ENCODE assay signal across 8 cellular contexts in the genomic region with DNA sequence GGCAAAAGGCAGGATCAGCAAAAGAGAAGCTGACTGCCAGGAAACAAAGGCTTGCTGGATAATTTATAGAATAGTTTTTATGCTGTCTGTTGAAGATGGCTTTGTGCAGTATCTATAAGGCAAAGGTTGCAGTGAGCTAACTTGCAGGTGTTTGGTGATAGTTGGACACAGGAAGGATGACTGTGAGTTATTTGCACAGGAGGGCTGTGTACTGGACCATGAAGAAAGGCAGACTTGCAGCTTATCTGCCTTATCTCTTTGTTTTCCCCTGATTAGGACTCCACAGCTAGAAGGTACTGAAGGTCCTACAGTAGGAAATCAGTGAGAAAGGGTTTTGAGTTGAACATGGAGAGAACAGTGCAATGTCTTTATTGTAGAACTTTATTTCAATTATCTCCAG. TPM values are rescaled to one million over a fixed set of nuclear protein-coding genes. Genes with fewer than 3 reads are reported as not detected.
DNase-seq lines count a peak whose midpoint lies in the region; ATAC-seq, FAIRE-seq and TF ChIP-seq lines count a peak whose summit lies in the region.

No MANE protein-coding gene starts in this region.

- H3K4me1 ChIP-seq in BLaER1 (peaks cover 26% of the 10 kb centered on the region), mesenchymal stem cell (ENCODE audit: control insufficient read depth, insufficient read depth, low read depth, low read length) (peaks cover 5% of the 10 kb centered on the region), ovary (ENCODE audit: insufficient read depth) (peaks cover 5% of the 10 kb centered on the region)

- no peaks in the 10 kb centered on the region for H3K36me3 ChIP-seq in BLaER1
- H3K36me3 ChIP-seq in mesenchymal stem cell (ENCODE audit: control insufficient read depth in 1 of 2, insufficient read depth in 2 of 2, low read depth in 1 of 2, low read length in 2 of 2): no peaks in the 10 kb centered on the region
- no peaks in the 10 kb centered on the region for H3K36me3 ChIP-seq in ovary

- no peak overlapping the region for H2BK120ac ChIP-seq in mesenchymal stem cell (ENCODE audit: low read depth, low read length)

- TF ChIP-seq EP300 in ovary (IDR thresholded peaks at IDR 0.05): no peak

- no peaks in the 10 kb centered on the region for H4K20me1 ChIP-seq in BLaER1

- no peak overlapping the region for H2AK5ac ChIP-seq in mesenchymal stem cell (ENCODE audit: low read length, severe bottlenecking)

- peak overlapping the region; percentile 78 for H3K4me3 Mint-ChIP-seq in glutamatergic neuron (ENCODE audit: unreplicated experiment)

- intact Hi-C loops in ovary (cut with DNase I): no loop called here

- TF ChIP-seq POLR2A in ovary (IDR thresholded peaks at IDR 0.05): no peak

- no peak overlapping the region for H2BK12ac ChIP-seq in mesenchymal stem cell (ENCODE audit: low read length in 2 of 2)

- no peaks in the 10 kb centered on the region for H3K9me3 Mint-ChIP-seq in glutamatergic neuron (ENCODE audit: unreplicated experiment)

- FAIRE-seq in GM18507 (lab: Jason Lieb, UNC): peak; percentile 77

- no peak overlapping the region for H3K4ac ChIP-seq in mesenchymal stem cell (ENCODE audit: low read depth in 1 of 2, low read length in 2 of 2)

- no peaks in the 10 kb centered on the region for H3K27me3 ChIP-seq in BLaER1
- H3K27me3 ChIP-seq in mesenchymal stem cell (ENCODE audit: control insufficient read depth in 1 of 2, insufficient read depth in 1 of 2, low read length in 2 of 2): peaks cover 18 to 31% of the 10 kb centered on the region in 2 experiments
- H3K27me3 ChIP-seq in ovary: no peaks in the 10 kb centered on the region

- no peak for ATAC-seq in HG03097 (IDR thresholded peaks at IDR 0.05; ENCODE audit: low FRiP score, unreplicated experiment)

- TF ChIP-seq CTCF in glutamatergic neuron (IDR thresholded peaks at IDR 0.05; ENCODE audit: partially characterized antibody, unreplicated experiment) (no peak), ovary (IDR thresholded peaks at IDR 0.05) (no peak)

- H3K9me3 ChIP-seq in BLaER1 (no peaks in the 10 kb centered on the region), mesenchymal stem cell (ENCODE audit: control insufficient read depth, low read length) (no peaks in the 10 kb centered on the region), ovary (no peaks in the 10 kb centered on the region)

- H2AFZ ChIP-seq in mesenchymal stem cell (ENCODE audit: low read depth, low read length): no peak overlapping the region

- no peak overlapping the region for H3K23ac ChIP-seq in mesenchymal stem cell (ENCODE audit: low read length in 2 of 2)

- H3K9ac ChIP-seq in BLaER1 (0 out of 2 replicates have a peak overlapping the region, but pooled peaks have one; percentile 5), mesenchymal stem cell (ENCODE audit: low read length) (no peak overlapping the region)

- peaks cover 2% of the 10 kb centered on the region for H3K4me1 Mint-ChIP-seq in glutamatergic neuron (ENCODE audit: low read depth, unreplicated experiment)

- H3K4me2 ChIP-seq in BLaER1 (peak overlapping the region; percentile 61), mesenchymal stem cell (ENCODE audit: low read length, poor library complexity, severe bottlenecking) (no peak overlapping the region)

- H3K36me3 Mint-ChIP-seq in glutamatergic neuron (ENCODE audit: unreplicated experiment): no peaks in the 10 kb centered on the region

- H3K14ac ChIP-seq in mesenchymal stem cell (ENCODE audit: low read length in 2 of 2): no peak overlapping the region

- no peak overlapping the region for H3K27ac Mint-ChIP-seq in glutamatergic neuron (ENCODE audit: unreplicated experiment)

- H3K79me1 ChIP-seq in mesenchymal stem cell (replicated peaks; ENCODE audit: low read length, poor library complexity, severe bottlenecking): no peaks in the 10 kb centered on the region

- H3K4me3 ChIP-seq in BLaER1 (no peak overlapping the region), mesenchymal stem cell (ENCODE audit: insufficient read depth in 1 of 2, low read depth in 1 of 2, low read length in 2 of 2) (peak overlapping the region in 1 of 2 experiments; percentile 68), ovary (no peak overlapping the region)

- H4K8ac ChIP-seq in mesenchymal stem cell (ENCODE audit: low read length): no peak overlapping the region

- no peak overlapping the region for H2BK5ac ChIP-seq in mesenchymal stem cell (ENCODE audit: low read depth, low read length, poor library complexity, severe bottlenecking)

- H3K27me3 Mint-ChIP-seq in glutamatergic neuron (ENCODE audit: unreplicated experiment): peaks cover 13% of the 10 kb centered on the region

- H2BK15ac ChIP-seq in mesenchymal stem cell (ENCODE audit: low read depth, poor library complexity, severe bottlenecking): no peak overlapping the region

- no peak overlapping the region for H3K27ac ChIP-seq in BLaER1
- H3K27ac ChIP-seq in mesenchymal stem cell (ENCODE audit: low read length, poor library complexity, severe bottlenecking): no peak overlapping the region
- H3K27ac ChIP-seq in ovary: no peak overlapping the region

- no peak overlapping the region for H4K91ac ChIP-seq in mesenchymal stem cell (ENCODE audit: low read length)

- H3K18ac ChIP-seq in mesenchymal stem cell (ENCODE audit: low read depth in 1 of 2, low read length in 2 of 2): no peak overlapping the region

- no peak for DNase-seq in GM18507 (ENCODE audit: extremely low spot score, insufficient read length, low read depth)
- DNase-seq in NCI-H748 (lab: John Stamatoyannopoulos, UW; ENCODE audit: unreplicated experiment): peak; percentile 60
- no peak for DNase-seq in glutamatergic neuron
- DNase-seq in DMS79 treated with DMSO at 0.1 percent for 48 hours (lab: John Stamatoyannopoulos, UW): no peak
- DNase-seq in mesenchymal stem cell: no peak
- DNase-seq in ovary: no peak

RNA-seq across cellular contexts. Expression of a gene that starts 2.1 kb away (rescaled TPM):
- total RNA-seq in glutamatergic neuron (ENCODE audit: unreplicated experiment) (not detected), ovary (not detected)
- not detected for polyA plus RNA-seq in mesenchymal stem cell (2013, experiment 1 of 2)
- polyA plus RNA-seq in mesenchymal stem cell (2013, experiment 2 of 2): not detected
- under 1 TPM; 0.02 to 0.05 TPM for polyA plus RNA-seq in ovary

RNA-seq across cellular contexts. Expression of a gene that starts 36.0 kb away (rescaled TPM):
- total RNA-seq in glutamatergic neuron (ENCODE audit: unreplicated experiment) (56.9 TPM), ovary (10 to 100 TPM; 48.6 to 78.9 (median 58.4) TPM)
- 34.2 TPM for polyA plus RNA-seq in mesenchymal stem cell (2013, experiment 1 of 2)
- polyA plus RNA-seq in mesenchymal stem cell (2013, experiment 2 of 2): 32.7 TPM
- 10 to 100 TPM; 53.5 to 69.7 TPM for polyA plus RNA-seq in ovary

RNA-seq across cellular contexts. Expression of a gene that starts 44.4 kb away (rescaled TPM):
- total RNA-seq in glutamatergic neuron (ENCODE audit: unreplicated experiment) (41.6 TPM), ovary (10 to 100 TPM in 6 of 7 donors, 1 to 10 TPM in 1; 9.0 to 23.2 (median 17.7) TPM)
- polyA plus RNA-seq in mesenchymal stem cell (2013, experiment 1 of 2): 25.5 TPM
- polyA plus RNA-seq in mesenchymal stem cell (2013, experiment 2 of 2): 25.8 TPM
- 10 to 100 TPM; 20.5 to 33.3 TPM for polyA plus RNA-seq in ovary
